ENCODE assay signal across 1 cellular context in the genomic region with DNA sequence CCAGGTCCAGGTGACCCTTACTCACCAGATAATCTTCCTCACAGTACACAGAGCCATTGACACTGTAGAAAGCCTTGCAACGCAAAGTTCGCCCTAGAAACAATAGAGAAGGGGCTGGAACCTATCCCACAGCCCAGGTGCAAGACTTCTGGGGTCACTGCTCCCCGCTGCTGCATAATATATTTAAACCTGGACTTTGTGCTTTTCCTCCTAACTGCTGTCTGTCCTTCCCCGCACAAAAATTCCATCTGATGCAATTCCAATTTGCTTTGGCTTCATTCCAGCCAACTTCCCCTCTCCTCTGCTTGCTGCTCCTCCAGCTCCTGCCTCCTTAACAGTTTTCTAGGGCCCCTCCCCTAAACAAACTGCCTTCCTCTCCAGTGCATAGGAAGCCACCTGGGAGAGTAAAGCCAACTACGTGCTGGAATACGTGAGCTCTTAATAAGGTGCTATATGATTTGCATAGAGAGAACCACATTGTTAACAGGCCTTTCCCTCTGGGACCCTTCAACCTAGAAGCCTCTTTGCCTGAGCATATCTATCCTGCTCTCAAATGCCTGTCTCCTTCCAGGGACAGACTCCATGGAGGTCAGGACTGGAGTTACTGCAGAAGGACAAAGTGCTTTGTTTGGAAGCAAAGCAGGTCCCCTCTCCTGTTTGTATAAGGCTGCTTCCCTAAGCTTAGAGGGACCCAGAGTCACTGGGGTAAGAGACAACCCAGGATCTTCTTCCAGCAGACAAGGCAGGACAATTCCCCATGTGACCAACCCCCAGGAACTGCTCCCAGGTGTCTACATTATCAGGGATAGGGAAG.
TF ChIP-seq lines count a peak whose summit lies in the region.

No MANE protein-coding gene starts in this region.

TF ChIP-seq in HepG2, 621 proteins besides CTCF, POLR2A, EP300 and RAD21 (continued from another document and continues in another):
- no peak for TF ChIP-seq ZFP36 (IDR thresholded peaks at IDR 0.05; ENCODE audit: borderline replicate concordance, low read depth, low read length, partially characterized antibody)
- TF ChIP-seq ETV6 (CRISPR knock-in tag; conservative IDR thresholded peaks at IDR 0.05), result peak; percentile 89
- peak; percentile 78; the same call in 1 of the 2 replicates for TF ChIP-seq CBX5 (CRISPR knock-in tag; IDR thresholded peaks at IDR 0.05; ENCODE audit: borderline replicate concordance)
- TF ChIP-seq, protein P1, sequence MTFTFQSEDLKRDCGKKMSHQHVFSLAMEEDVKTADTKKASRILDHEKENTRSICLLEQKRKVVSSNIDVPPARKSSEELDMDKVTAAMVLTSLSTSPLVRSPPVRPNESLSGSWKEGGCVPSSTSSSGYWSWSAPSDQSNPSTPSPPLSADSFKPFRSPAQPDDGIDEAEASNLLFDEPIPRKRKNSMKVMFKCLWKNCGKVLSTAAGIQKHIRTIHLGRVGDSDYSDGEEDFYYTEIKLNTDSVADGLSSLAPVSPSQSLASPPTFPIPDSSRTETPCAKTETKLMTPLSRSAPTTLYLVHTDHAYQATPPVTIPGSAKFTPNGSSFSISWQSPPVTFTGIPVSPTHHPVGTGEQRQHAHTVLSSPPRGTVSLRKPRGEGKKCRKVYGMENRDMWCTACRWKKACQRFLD (CRISPR knock-in tag; IDR thresholded peaks at IDR 0.05; ENCODE audit: borderline replicate concordance), result no peak
- TF ChIP-seq GTF2F1 (IDR thresholded peaks at IDR 0.05; ENCODE audit: low read length), result no peak; the same call in 1 of the 2 replicates
- TF ChIP-seq THAP11 (CRISPR knock-in tag; IDR thresholded peaks at IDR 0.05), result peak; percentile 88
- TF ChIP-seq POLR2G (IDR thresholded peaks at IDR 0.05; ENCODE audit: low read depth, low read length), result peak; percentile 85
- TF ChIP-seq SMAD3 (CRISPR knock-in tag; IDR thresholded peaks at IDR 0.05), result peak; percentile 77; the same call in 1 of the 2 replicates
- TF ChIP-seq ZBTB7A (CRISPR knock-in tag; IDR thresholded peaks at IDR 0.05), result no peak
- TF ChIP-seq ZNF547 (CRISPR knock-in tag; IDR thresholded peaks at IDR 0.05), result peak; percentile 11; the same call in 1 of the 2 replicates
- peak; percentile 83; the same call in 1 of the 2 replicates for TF ChIP-seq ZNF782 (CRISPR knock-in tag; IDR thresholded peaks at IDR 0.05; ENCODE audit: borderline replicate concordance)
- no peak for TF ChIP-seq MAFG (CRISPR knock-in tag; IDR thresholded peaks at IDR 0.05)
- TF ChIP-seq ZNF672 (CRISPR knock-in tag; IDR thresholded peaks at IDR 0.05), result no peak
- no peak for TF ChIP-seq ZNF891 (CRISPR knock-in tag; IDR thresholded peaks at IDR 0.05)
- no peak for TF ChIP-seq ZFY (CRISPR knock-in tag; IDR thresholded peaks at IDR 0.05)
- TF ChIP-seq, protein P2, sequence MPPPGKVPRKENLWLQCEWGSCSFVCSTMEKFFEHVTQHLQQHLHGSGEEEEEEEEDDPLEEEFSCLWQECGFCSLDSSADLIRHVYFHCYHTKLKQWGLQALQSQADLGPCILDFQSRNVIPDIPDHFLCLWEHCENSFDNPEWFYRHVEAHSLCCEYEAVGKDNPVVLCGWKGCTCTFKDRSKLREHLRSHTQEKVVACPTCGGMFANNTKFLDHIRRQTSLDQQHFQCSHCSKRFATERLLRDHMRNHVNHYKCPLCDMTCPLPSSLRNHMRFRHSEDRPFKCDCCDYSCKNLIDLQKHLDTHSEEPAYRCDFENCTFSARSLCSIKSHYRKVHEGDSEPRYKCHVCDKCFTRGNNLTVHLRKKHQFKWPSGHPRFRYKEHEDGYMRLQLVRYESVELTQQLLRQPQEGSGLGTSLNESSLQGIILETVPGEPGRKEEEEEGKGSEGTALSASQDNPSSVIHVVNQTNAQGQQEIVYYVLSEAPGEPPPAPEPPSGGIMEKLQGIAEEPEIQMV (CRISPR knock-in tag; IDR thresholded peaks at IDR 0.05; ENCODE audit: low read depth), result peak; percentile 60; the same call in 1 of the 2 replicates
- TF ChIP-seq ZNF746 (CRISPR knock-in tag; IDR thresholded peaks at IDR 0.05), result no peak
- TF ChIP-seq NR3C1 (CRISPR knock-in tag; IDR thresholded peaks at IDR 0.05), result no peak
- TF ChIP-seq YEATS2 (CRISPR knock-in tag; IDR thresholded peaks at IDR 0.05; ENCODE audit: borderline replicate concordance), result peak; percentile 75; the same call in 1 of the 2 replicates
- TF ChIP-seq, protein P3, sequence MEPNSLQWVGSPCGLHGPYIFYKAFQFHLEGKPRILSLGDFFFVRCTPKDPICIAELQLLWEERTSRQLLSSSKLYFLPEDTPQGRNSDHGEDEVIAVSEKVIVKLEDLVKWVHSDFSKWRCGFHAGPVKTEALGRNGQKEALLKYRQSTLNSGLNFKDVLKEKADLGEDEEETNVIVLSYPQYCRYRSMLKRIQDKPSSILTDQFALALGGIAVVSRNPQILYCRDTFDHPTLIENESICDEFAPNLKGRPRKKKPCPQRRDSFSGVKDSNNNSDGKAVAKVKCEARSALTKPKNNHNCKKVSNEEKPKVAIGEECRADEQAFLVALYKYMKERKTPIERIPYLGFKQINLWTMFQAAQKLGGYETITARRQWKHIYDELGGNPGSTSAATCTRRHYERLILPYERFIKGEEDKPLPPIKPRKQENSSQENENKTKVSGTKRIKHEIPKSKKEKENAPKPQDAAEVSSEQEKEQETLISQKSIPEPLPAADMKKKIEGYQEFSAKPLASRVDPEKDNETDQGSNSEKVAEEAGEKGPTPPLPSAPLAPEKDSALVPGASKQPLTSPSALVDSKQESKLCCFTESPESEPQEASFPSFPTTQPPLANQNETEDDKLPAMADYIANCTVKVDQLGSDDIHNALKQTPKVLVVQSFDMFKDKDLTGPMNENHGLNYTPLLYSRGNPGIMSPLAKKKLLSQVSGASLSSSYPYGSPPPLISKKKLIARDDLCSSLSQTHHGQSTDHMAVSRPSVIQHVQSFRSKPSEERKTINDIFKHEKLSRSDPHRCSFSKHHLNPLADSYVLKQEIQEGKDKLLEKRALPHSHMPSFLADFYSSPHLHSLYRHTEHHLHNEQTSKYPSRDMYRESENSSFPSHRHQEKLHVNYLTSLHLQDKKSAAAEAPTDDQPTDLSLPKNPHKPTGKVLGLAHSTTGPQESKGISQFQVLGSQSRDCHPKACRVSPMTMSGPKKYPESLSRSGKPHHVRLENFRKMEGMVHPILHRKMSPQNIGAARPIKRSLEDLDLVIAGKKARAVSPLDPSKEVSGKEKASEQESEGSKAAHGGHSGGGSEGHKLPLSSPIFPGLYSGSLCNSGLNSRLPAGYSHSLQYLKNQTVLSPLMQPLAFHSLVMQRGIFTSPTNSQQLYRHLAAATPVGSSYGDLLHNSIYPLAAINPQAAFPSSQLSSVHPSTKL (CRISPR knock-in tag; IDR thresholded peaks at IDR 0.05), result peak; percentile 99
- TF ChIP-seq MEIS2 (CRISPR knock-in tag; IDR thresholded peaks at IDR 0.05), result no peak
- no peak; the same call in 1 of the 2 replicates for TF ChIP-seq ZNF724P (CRISPR knock-in tag; IDR thresholded peaks at IDR 0.05; ENCODE audit: borderline replicate concordance)
- no peak for TF ChIP-seq JDP2 (CRISPR knock-in tag; IDR thresholded peaks at IDR 0.05; ENCODE audit: borderline replicate concordance)
- TF ChIP-seq PLRG1 (conservative IDR thresholded peaks at IDR 0.05), result no peak
- TF ChIP-seq, protein P4, sequence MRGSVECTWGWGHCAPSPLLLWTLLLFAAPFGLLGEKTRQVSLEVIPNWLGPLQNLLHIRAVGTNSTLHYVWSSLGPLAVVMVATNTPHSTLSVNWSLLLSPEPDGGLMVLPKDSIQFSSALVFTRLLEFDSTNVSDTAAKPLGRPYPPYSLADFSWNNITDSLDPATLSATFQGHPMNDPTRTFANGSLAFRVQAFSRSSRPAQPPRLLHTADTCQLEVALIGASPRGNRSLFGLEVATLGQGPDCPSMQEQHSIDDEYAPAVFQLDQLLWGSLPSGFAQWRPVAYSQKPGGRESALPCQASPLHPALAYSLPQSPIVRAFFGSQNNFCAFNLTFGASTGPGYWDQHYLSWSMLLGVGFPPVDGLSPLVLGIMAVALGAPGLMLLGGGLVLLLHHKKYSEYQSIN (CRISPR knock-in tag; IDR thresholded peaks at IDR 0.05; ENCODE audit: borderline replicate concordance), result no peak
- TF ChIP-seq, protein P5, sequence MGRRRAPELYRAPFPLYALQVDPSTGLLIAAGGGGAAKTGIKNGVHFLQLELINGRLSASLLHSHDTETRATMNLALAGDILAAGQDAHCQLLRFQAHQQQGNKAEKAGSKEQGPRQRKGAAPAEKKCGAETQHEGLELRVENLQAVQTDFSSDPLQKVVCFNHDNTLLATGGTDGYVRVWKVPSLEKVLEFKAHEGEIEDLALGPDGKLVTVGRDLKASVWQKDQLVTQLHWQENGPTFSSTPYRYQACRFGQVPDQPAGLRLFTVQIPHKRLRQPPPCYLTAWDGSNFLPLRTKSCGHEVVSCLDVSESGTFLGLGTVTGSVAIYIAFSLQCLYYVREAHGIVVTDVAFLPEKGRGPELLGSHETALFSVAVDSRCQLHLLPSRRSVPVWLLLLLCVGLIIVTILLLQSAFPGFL (CRISPR knock-in tag; IDR thresholded peaks at IDR 0.05), result no peak
- peak; percentile 51 for TF ChIP-seq CCAR2 (optimal IDR thresholded peaks at IDR 0.05; ENCODE audit: low read depth, low read length)
- no peak for TF ChIP-seq IKZF1 (IDR thresholded peaks at IDR 0.05)
- TF ChIP-seq ARHGAP35 (CRISPR knock-in tag; IDR thresholded peaks at IDR 0.05; ENCODE audit: borderline replicate concordance), result peak; percentile 57
- TF ChIP-seq, protein P6, sequence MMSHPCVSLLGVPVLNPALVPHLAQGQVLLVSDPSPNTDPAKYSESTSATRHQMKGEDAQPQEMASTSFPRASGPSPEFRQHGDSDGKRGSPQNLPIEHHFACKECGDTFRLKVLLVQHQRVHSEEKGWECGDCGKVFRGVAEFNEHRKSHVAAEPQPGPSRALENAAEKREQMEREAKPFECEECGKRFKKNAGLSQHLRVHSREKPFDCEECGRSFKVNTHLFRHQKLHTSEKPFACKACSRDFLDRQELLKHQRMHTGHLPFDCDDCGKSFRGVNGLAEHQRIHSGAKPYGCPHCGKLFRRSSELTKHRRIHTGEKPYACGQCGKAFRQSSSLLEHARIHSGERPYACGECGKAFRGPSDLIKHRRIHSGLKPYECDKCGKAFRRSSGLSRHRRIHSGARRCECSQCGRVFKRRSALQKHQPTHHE (CRISPR knock-in tag; IDR thresholded peaks at IDR 0.05; ENCODE audit: borderline replicate concordance), result no peak
- no peak for TF ChIP-seq CCDC6 (CRISPR knock-in tag; IDR thresholded peaks at IDR 0.05)
- no peak; the same call in 1 of the 2 replicates for TF ChIP-seq RARG (CRISPR knock-in tag; IDR thresholded peaks at IDR 0.05; ENCODE audit: low read depth)
- TF ChIP-seq PITX1 (CRISPR knock-in tag; IDR thresholded peaks at IDR 0.05), result peak; percentile 92
- TF ChIP-seq, protein P7, sequence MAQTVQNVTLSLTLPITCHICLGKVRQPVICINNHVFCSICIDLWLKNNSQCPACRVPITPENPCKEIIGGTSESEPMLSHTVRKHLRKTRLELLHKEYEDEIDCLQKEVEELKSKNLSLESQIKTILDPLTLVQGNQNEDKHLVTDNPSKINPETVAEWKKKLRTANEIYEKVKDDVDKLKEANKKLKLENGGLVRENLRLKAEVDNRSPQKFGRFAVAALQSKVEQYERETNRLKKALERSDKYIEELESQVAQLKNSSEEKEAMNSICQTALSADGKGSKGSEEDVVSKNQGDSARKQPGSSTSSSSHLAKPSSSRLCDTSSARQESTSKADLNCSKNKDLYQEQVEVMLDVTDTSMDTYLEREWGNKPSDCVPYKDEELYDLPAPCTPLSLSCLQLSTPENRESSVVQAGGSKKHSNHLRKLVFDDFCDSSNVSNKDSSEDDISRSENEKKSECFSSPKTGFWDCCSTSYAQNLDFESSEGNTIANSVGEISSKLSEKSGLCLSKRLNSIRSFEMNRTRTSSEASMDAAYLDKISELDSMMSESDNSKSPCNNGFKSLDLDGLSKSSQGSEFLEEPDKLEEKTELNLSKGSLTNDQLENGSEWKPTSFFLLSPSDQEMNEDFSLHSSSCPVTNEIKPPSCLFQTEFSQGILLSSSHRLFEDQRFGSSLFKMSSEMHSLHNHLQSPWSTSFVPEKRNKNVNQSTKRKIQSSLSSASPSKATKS (CRISPR knock-in tag; IDR thresholded peaks at IDR 0.05), result no peak
- no peak for TF ChIP-seq STAT5B (CRISPR knock-in tag; IDR thresholded peaks at IDR 0.05)
- TF ChIP-seq SIN3B (IDR thresholded peaks at IDR 0.05; ENCODE audit: low read length), result peak; percentile 2; the same call in 1 of the 2 replicates
- TF ChIP-seq, protein P8, sequence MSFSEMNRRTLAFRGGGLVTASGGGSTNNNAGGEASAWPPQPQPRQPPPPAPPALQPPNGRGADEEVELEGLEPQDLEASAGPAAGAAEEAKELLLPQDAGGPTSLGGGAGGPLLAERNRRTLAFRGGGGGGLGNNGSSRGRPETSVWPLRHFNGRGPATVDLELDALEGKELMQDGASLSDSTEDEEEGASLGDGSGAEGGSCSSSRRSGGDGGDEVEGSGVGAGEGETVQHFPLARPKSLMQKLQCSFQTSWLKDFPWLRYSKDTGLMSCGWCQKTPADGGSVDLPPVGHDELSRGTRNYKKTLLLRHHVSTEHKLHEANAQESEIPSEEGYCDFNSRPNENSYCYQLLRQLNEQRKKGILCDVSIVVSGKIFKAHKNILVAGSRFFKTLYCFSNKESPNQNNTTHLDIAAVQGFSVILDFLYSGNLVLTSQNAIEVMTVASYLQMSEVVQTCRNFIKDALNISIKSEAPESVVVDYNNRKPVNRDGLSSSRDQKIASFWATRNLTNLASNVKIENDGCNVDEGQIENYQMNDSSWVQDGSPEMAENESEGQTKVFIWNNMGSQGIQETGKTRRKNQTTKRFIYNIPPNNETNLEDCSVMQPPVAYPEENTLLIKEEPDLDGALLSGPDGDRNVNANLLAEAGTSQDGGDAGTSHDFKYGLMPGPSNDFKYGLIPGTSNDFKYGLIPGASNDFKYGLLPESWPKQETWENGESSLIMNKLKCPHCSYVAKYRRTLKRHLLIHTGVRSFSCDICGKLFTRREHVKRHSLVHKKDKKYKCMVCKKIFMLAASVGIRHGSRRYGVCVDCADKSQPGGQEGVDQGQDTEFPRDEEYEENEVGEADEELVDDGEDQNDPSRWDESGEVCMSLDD (CRISPR knock-in tag; IDR thresholded peaks at IDR 0.05; ENCODE audit: borderline replicate concordance), result no peak
- no peak for TF ChIP-seq BRD4 (CRISPR knock-in tag; IDR thresholded peaks at IDR 0.05)
- TF ChIP-seq, protein P9, sequence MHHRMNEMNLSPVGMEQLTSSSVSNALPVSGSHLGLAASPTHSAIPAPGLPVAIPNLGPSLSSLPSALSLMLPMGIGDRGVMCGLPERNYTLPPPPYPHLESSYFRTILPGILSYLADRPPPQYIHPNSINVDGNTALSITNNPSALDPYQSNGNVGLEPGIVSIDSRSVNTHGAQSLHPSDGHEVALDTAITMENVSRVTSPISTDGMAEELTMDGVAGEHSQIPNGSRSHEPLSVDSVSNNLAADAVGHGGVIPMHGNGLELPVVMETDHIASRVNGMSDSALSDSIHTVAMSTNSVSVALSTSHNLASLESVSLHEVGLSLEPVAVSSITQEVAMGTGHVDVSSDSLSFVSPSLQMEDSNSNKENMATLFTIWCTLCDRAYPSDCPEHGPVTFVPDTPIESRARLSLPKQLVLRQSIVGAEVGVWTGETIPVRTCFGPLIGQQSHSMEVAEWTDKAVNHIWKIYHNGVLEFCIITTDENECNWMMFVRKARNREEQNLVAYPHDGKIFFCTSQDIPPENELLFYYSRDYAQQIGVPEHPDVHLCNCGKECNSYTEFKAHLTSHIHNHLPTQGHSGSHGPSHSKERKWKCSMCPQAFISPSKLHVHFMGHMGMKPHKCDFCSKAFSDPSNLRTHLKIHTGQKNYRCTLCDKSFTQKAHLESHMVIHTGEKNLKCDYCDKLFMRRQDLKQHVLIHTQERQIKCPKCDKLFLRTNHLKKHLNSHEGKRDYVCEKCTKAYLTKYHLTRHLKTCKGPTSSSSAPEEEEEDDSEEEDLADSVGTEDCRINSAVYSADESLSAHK (CRISPR knock-in tag; IDR thresholded peaks at IDR 0.05; ENCODE audit: borderline replicate concordance), result no peak; the same call in 1 of the 2 replicates
- TF ChIP-seq RFXAP (CRISPR knock-in tag; IDR thresholded peaks at IDR 0.05; ENCODE audit: borderline replicate concordance), result no peak
